ENCODE assay signal across 13 cellular contexts in genomic region chr11:117610045-117610444, GRCh38.
DNase-seq lines count a peak whose midpoint lies in the region; ATAC-seq and TF ChIP-seq lines count a peak whose summit lies in the region.
"Had no signal": no experiment of that assay in that cellular context is flagged by ENCODE, and none has a peak within 500 bp of the region (broad histone marks: within the 10 kb centered on the region; RNA-seq: fewer than 3 reads in every experiment).

No MANE protein-coding gene starts in this region.

- POLR2A ChIA-PET in activated CD4-positive, alpha-beta memory T cell treated with anti-CD3 and anti-CD28 coated beads for 36 hours (lab: Charles Lee) = interaction anchor here (0.7 kb wide), 1 partner anchor 26 kb away, joined by 3 read pairs; no protein-coding TSS in a partner anchor

- peak overlapping the region; percentile 22 to 48 for H3K4me3 Mint-ChIP-seq in activated T-cell treated with anti-CD3 and anti-CD28 coated beads, Interleukin-2, amount 50 U/mL, for 72 hours
- no peak overlapping the region for H3K4me3 Mint-ChIP-seq in activated T-cell treated with anti-CD3 and anti-CD28 coated beads, Interleukin-2, amount 50 U/mL, for 24 hours
- no peak overlapping the region for H3K4me3 Mint-ChIP-seq in activated CD4-positive, alpha-beta memory T cell treated with anti-CD3 and anti-CD28 coated beads for 36 hours

- intact Hi-C loops in activated CD4-positive, alpha-beta memory T cell treated with anti-CD3 and anti-CD28 coated beads for 36 hours (cut with micrococcal nuclease) = loop anchor here (1.0 kb wide), 1 partner anchor 152 kb away; no protein-coding TSS in a partner anchor

- no peaks in the 10 kb centered on the region for H3K9me3 Mint-ChIP-seq in activated T-cell treated with anti-CD3 and anti-CD28 coated beads, Interleukin-2, amount 50 U/mL, for 72 hours
- H3K9me3 Mint-ChIP-seq in activated T-cell treated with anti-CD3 and anti-CD28 coated beads, Interleukin-2, amount 50 U/mL, for 24 hours = no peaks in the 10 kb centered on the region
- H3K9me3 Mint-ChIP-seq in activated CD4-positive, alpha-beta memory T cell treated with anti-CD3 and anti-CD28 coated beads for 36 hours = no peaks in the 10 kb centered on the region

- no peak overlapping the region for H3K27ac Mint-ChIP-seq in activated T-cell treated with anti-CD3 and anti-CD28 coated beads, Interleukin-2, amount 50 U/mL, for 72 hours
- no peak overlapping the region for H3K27ac Mint-ChIP-seq in activated T-cell treated with anti-CD3 and anti-CD28 coated beads, Interleukin-2, amount 50 U/mL, for 24 hours
- no peak overlapping the region for H3K27ac Mint-ChIP-seq in activated CD4-positive, alpha-beta memory T cell treated with anti-CD3 and anti-CD28 coated beads for 36 hours

- peak; percentile 26 to 67 for ATAC-seq in activated T-cell treated with anti-CD3 and anti-CD28 coated beads, Interleukin-2, amount 50 U/mL, for 72 hours (replicated peaks in 1 of 2)
- ATAC-seq in GM19463 (IDR thresholded peaks at IDR 0.05; ENCODE audit: unreplicated experiment) (peak; percentile 56), omental fat pad (ENCODE audit: low FRiP score) (no peak)
- ATAC-seq: K562, upper lobe of right lung had no signal

- peaks cover 26% of the 10 kb centered on the region for H3K27me3 Mint-ChIP-seq in activated T-cell treated with anti-CD3 and anti-CD28 coated beads, Interleukin-2, amount 50 U/mL, for 72 hours (ENCODE audit: low read depth)
- peaks cover 10% of the 10 kb centered on the region for H3K27me3 Mint-ChIP-seq in activated T-cell treated with anti-CD3 and anti-CD28 coated beads, Interleukin-2, amount 50 U/mL, for 24 hours
- H3K27me3 Mint-ChIP-seq in activated CD4-positive, alpha-beta memory T cell treated with anti-CD3 and anti-CD28 coated beads for 36 hours = peaks cover 6% of the 10 kb centered on the region

- CTCF ChIA-PET in activated CD4-positive, alpha-beta memory T cell treated with anti-CD3 and anti-CD28 coated beads for 36 hours (lab: Charles Lee) = interaction anchor here (1.3 to 3.6 kb wide), 2 partner anchors 11 to 184 kb away, joined by 4 to 20 read pairs; no protein-coding TSS in a partner anchor

- no peak for TF ChIP-seq CTCF in omental fat pad (IDR thresholded peaks at IDR 0.05)

- no peaks in the 10 kb centered on the region for H3K36me3 Mint-ChIP-seq in activated T-cell treated with anti-CD3 and anti-CD28 coated beads, Interleukin-2, amount 50 U/mL, for 72 hours (ENCODE audit: insufficient read depth in 2 of 2)
- no peaks in the 10 kb centered on the region for H3K36me3 Mint-ChIP-seq in activated T-cell treated with anti-CD3 and anti-CD28 coated beads, Interleukin-2, amount 50 U/mL, for 24 hours (ENCODE audit: low read depth)
- no peaks in the 10 kb centered on the region for H3K36me3 Mint-ChIP-seq in activated CD4-positive, alpha-beta memory T cell treated with anti-CD3 and anti-CD28 coated beads for 36 hours

- peak; percentile 35 to 57 for DNase-seq in activated T-cell treated with anti-CD3 and anti-CD28 coated beads, Interleukin-2, amount 50 U/mL, for 72 hours
- DNase-seq in activated T-cell treated with anti-CD3 and anti-CD28 coated beads, Interleukin-2, amount 50 U/mL, for 24 hours = no peak
- DNase-seq in activated CD4-positive, alpha-beta memory T cell treated with anti-CD3 and anti-CD28 coated beads for 36 hours = peak; percentile 75
- DNase-seq in non-pigmented ciliary epithelial cell (ENCODE audit: low read depth) (peak; percentile 24), SHP77 treated with DMSO at 0.1 percent for 48 hours (lab: John Stamatoyannopoulos, UW) (no peak), omental fat pad (ENCODE audit: low spot score) (no peak), 8988T (no peak)
- DNase-seq: activated CD8-positive, alpha-beta memory T cell treated with anti-CD3 and anti-CD28 coated beads, Interleukin-2, amount 50 U/mL, for 48 hours; cerebellar nuclear complex; NCI-H2029 treated with DMSO at 0.1 percent for 48 hours; upper lobe of right lung had no signal

- peaks cover 35% of the 10 kb centered on the region for H3K4me1 Mint-ChIP-seq in activated T-cell treated with anti-CD3 and anti-CD28 coated beads, Interleukin-2, amount 50 U/mL, for 72 hours (ENCODE audit: low read depth)
- peaks cover 24% of the 10 kb centered on the region for H3K4me1 Mint-ChIP-seq in activated T-cell treated with anti-CD3 and anti-CD28 coated beads, Interleukin-2, amount 50 U/mL, for 24 hours (ENCODE audit: low read depth)
- peaks cover 28% of the 10 kb centered on the region for H3K4me1 Mint-ChIP-seq in activated CD4-positive, alpha-beta memory T cell treated with anti-CD3 and anti-CD28 coated beads for 36 hours (ENCODE audit: low read depth)

Comparison
In these comparisons a context has a peak if more than half of its experiments do, and no peak if none do; other contexts are left out.
1. DNase-seq: peak in activated T-cell treated with anti-CD3 and anti-CD28 coated beads, Interleukin-2, amount 50 U/mL, for 72 hours (2 of 2), activated CD4-positive, alpha-beta memory T cell treated with anti-CD3 and anti-CD28 coated beads for 36 hours (single experiment) and non-pigmented ciliary epithelial cell (single experiment); none in activated T-cell treated with anti-CD3 and anti-CD28 coated beads, Interleukin-2, amount 50 U/mL, for 24 hours (single experiment), SHP77 treated with DMSO at 0.1 percent for 48 hours (single experiment), omental fat pad (single experiment) and 8988T (single experiment).
2. H3K4me3 Mint-ChIP-seq: peak in activated T-cell treated with anti-CD3 and anti-CD28 coated beads, Interleukin-2, amount 50 U/mL, for 72 hours (2 of 2); none in activated T-cell treated with anti-CD3 and anti-CD28 coated beads, Interleukin-2, amount 50 U/mL, for 24 hours (single experiment) and activated CD4-positive, alpha-beta memory T cell treated with anti-CD3 and anti-CD28 coated beads for 36 hours (single experiment).